8 cellular contexts compared by ENCODE assay signal in genomic region chr19:48419158-48419920, GRCh38. TPM values are rescaled to one million over a fixed set of nuclear protein-coding genes. Genes with fewer than 3 reads are reported as not detected.
DNase-seq lines count a peak whose midpoint lies in the region; ATAC-seq lines count a peak whose summit lies in the region.

No MANE protein-coding gene starts in this region.

- no peaks in the 10 kb centered on the region for H3K9me3 ChIP-seq in CD8-positive, alpha-beta memory T cell (ENCODE audit: low read length)
- no peaks in the 10 kb centered on the region for H3K9me3 ChIP-seq in GM23248 (ENCODE audit: low read depth)

- H3F3A ChIP-seq in GM23248 (ENCODE audit: insufficient read depth), result no peaks in the 10 kb centered on the region

- H3K27me3 Mint-ChIP-seq in CD8-positive, alpha-beta memory T cell, result peaks cover 3 to 24% of the 10 kb centered on the region in 2 donors

- peak; percentile 56 to 80 (median 69) for DNase-seq in CD8-positive, alpha-beta memory T cell
- DNase-seq in GM23248 (peak; percentile 67), RPMI7951 (ENCODE audit: low read depth) (peak; percentile 92), iPS-NIHi7 (ENCODE audit: extremely low spot score) (peak; percentile 77), glomerular visceral epithelial cell (ENCODE audit: extremely low spot score) (no peak)
- DNase-seq in activated T-helper 9 cell treated with anti-CD3 and anti-CD28 coated beads, Interleukin-2, amount 50 U/mL, for 16 hours (ENCODE audit: low read depth), result peak; percentile 63
- DNase-seq in stimulated activated CD8-positive, alpha-beta memory T cell treated with anti-CD3 and anti-CD28 coated beads, Interleukin-15, amount 100 ng/mL, for 4 hours (ENCODE audit: low read depth in 2 of 2), result peak; percentile 42 to 50

- no peaks in the 10 kb centered on the region for H3K36me3 Mint-ChIP-seq in CD8-positive, alpha-beta memory T cell

- peak overlapping the region; percentile 8 for H3K4me3 ChIP-seq in CD8-positive, alpha-beta memory T cell (ENCODE audit: low read length)
- no peak overlapping the region for H3K4me3 ChIP-seq in GM23248

- no peaks in the 10 kb centered on the region for H3K27me3 ChIP-seq in CD8-positive, alpha-beta memory T cell (ENCODE audit: insufficient read depth, low read length, poor library complexity, severe bottlenecking)
- H3K27me3 ChIP-seq in GM23248 (replicated peaks; ENCODE audit: insufficient read depth), result no peaks in the 10 kb centered on the region

- H4K20me1 ChIP-seq in GM23248 (ENCODE audit: insufficient read depth), result no peaks in the 10 kb centered on the region

- no peaks in the 10 kb centered on the region for H3K79me2 ChIP-seq in GM23248 (ENCODE audit: insufficient read depth)

- peak overlapping the region in 6 of 8 donors; percentile 19 to 94 (median 84) for H3K27ac Mint-ChIP-seq in CD8-positive, alpha-beta memory T cell

- no peaks in the 10 kb centered on the region for H3K36me3 ChIP-seq in CD8-positive, alpha-beta memory T cell (ENCODE audit: insufficient read depth, low read length)
- no peaks in the 10 kb centered on the region for H3K36me3 ChIP-seq in GM23248 (ENCODE audit: low read depth)

- POLR2A ChIA-PET in CD8-positive, alpha-beta memory T cell (lab: Charles Lee), result no interaction called here

- WGBS in GM23248 (ENCODE audit: low coverage in 1 of 2, low lambda C conversion rate in 2 of 2, missing lambda C conversion rate in 2 of 2), 2 experiments, result 75 to 78% methylated on average over 28 to 31 of the region's 31 CpGs

- CTCF ChIA-PET in CD8-positive, alpha-beta memory T cell (lab: Charles Lee), result interaction anchor here (0.9 to 1.2 kb wide), 2 partner anchors 15 to 28 kb away, joined by 3 to 4 read pairs; partner anchors contain the start of gene KDELR1

- no peaks in the 10 kb centered on the region for H3K9me2 ChIP-seq in GM23248 (ENCODE audit: insufficient read depth)

- H3K4me1 Mint-ChIP-seq in CD8-positive, alpha-beta memory T cell, result peaks cover 15 to 29% (median 16%) of the 10 kb centered on the region in 3 donors

- H3K4me3 Mint-ChIP-seq in CD8-positive, alpha-beta memory T cell, result peak overlapping the region; percentile 55 to 91 (median 87)

- no peak for ATAC-seq in GM21423 (IDR thresholded peaks at IDR 0.05; ENCODE audit: unreplicated experiment)

- H2AFZ ChIP-seq in GM23248, result no peak overlapping the region; the same call in 1 of the 2 replicates

- in situ Hi-C loops in GM23248 (cut with MboI), result no loop called here

- peaks cover 12% of the 10 kb centered on the region for H3K4me1 ChIP-seq in CD8-positive, alpha-beta memory T cell (ENCODE audit: insufficient read depth, low read length)
- peaks cover 1% of the 10 kb centered on the region; the same call in 1 of the 2 replicates for H3K4me1 ChIP-seq in GM23248 (ENCODE audit: insufficient read depth)

- no peak overlapping the region for H3K4me2 ChIP-seq in GM23248 (ENCODE audit: unreplicated experiment)

- no peak overlapping the region for H3K9ac ChIP-seq in GM23248

- no peaks in the 10 kb centered on the region for H3K9me3 Mint-ChIP-seq in CD8-positive, alpha-beta memory T cell

- H3K27ac ChIP-seq in CD8-positive, alpha-beta memory T cell (ENCODE audit: low read depth, low read length), result no peak overlapping the region
- no peak overlapping the region for H3K27ac ChIP-seq in GM23248

RNA-seq across cellular contexts. Expression of gene GRIN2D, which starts 25.9 kb away (rescaled TPM):
- under 1 TPM; 0.13 to 0.26 TPM for total RNA-seq in CD8-positive, alpha-beta memory T cell
- polyA plus RNA-seq in CD8-positive, alpha-beta memory T cell, result 0.05 TPM
- 0.54 and 0.76 TPM in 2 replicates for total RNA-seq in GM23248 (2014; rRNA removed; shearing (Covaris generic))
- polyA plus RNA-seq in GM23248 (2016; fragmentation: Nextera tagmentation; extraction: Ambion mirVana), result 0.10 and 0.22 TPM in 2 replicates
- 0.60 and 0.68 TPM in 2 replicates for total RNA-seq in RPMI7951 (2014; rRNA removed; shearing (Covaris generic))

RNA-seq across cellular contexts. Expression of gene GRWD1, which starts 26.4 kb away (rescaled TPM):
- total RNA-seq in CD8-positive, alpha-beta memory T cell, result 100 to 1,000 TPM; 105 to 107 TPM
- polyA plus RNA-seq in CD8-positive, alpha-beta memory T cell, result 45.6 TPM
- total RNA-seq in GM23248 (2014; rRNA removed; shearing (Covaris generic)), result 36.6 and 38.7 TPM in 2 replicates
- polyA plus RNA-seq in GM23248 (2016; fragmentation: Nextera tagmentation; extraction: Ambion mirVana), result 34.1 and 41.5 TPM in 2 replicates
- 28.2 and 38.0 TPM in 2 replicates for total RNA-seq in RPMI7951 (2014; rRNA removed; shearing (Covaris generic))

RNA-seq across cellular contexts. Expression of gene KDELR1, which starts 28.0 kb away (rescaled TPM):
- 10 to 100 TPM; 78.7 to 82.9 TPM for total RNA-seq in CD8-positive, alpha-beta memory T cell
- 32.5 TPM for polyA plus RNA-seq in CD8-positive, alpha-beta memory T cell
- total RNA-seq in GM23248 (2014; rRNA removed; shearing (Covaris generic)), result 126 and 170 TPM in 2 replicates
- 231 and 242 TPM in 2 replicates for polyA plus RNA-seq in GM23248 (2016; fragmentation: Nextera tagmentation; extraction: Ambion mirVana)
- 153 and 156 TPM in 2 replicates for total RNA-seq in RPMI7951 (2014; rRNA removed; shearing (Covaris generic))

RNA-seq across cellular contexts. Expression of gene KCNJ14, which starts 36.0 kb away (rescaled TPM):
- total RNA-seq in CD8-positive, alpha-beta memory T cell, result 1 to 10 TPM; 1.8 to 2.0 TPM
- polyA plus RNA-seq in CD8-positive, alpha-beta memory T cell, result 0.12 TPM
- 0.97 and 1.1 TPM in 2 replicates for total RNA-seq in GM23248 (2014; rRNA removed; shearing (Covaris generic))
- 0.47 and 0.48 TPM in 2 replicates for polyA plus RNA-seq in GM23248 (2016; fragmentation: Nextera tagmentation; extraction: Ambion mirVana)
- 0.48 and 1.1 TPM in 2 replicates for total RNA-seq in RPMI7951 (2014; rRNA removed; shearing (Covaris generic))

RNA-seq across cellular contexts. Expression of gene CYTH2, which starts 49.8 kb away (rescaled TPM):
- total RNA-seq in CD8-positive, alpha-beta memory T cell, result 10 to 100 TPM; 30.7 to 33.3 TPM
- polyA plus RNA-seq in CD8-positive, alpha-beta memory T cell, result 34.8 TPM
- 80.7 and 86.0 TPM in 2 replicates for total RNA-seq in GM23248 (2014; rRNA removed; shearing (Covaris generic))
- polyA plus RNA-seq in GM23248 (2016; fragmentation: Nextera tagmentation; extraction: Ambion mirVana), result 40.9 and 41.6 TPM in 2 replicates
- 39.0 and 74.3 TPM in 2 replicates for total RNA-seq in RPMI7951 (2014; rRNA removed; shearing (Covaris generic))
